In the genomic region with DNA sequence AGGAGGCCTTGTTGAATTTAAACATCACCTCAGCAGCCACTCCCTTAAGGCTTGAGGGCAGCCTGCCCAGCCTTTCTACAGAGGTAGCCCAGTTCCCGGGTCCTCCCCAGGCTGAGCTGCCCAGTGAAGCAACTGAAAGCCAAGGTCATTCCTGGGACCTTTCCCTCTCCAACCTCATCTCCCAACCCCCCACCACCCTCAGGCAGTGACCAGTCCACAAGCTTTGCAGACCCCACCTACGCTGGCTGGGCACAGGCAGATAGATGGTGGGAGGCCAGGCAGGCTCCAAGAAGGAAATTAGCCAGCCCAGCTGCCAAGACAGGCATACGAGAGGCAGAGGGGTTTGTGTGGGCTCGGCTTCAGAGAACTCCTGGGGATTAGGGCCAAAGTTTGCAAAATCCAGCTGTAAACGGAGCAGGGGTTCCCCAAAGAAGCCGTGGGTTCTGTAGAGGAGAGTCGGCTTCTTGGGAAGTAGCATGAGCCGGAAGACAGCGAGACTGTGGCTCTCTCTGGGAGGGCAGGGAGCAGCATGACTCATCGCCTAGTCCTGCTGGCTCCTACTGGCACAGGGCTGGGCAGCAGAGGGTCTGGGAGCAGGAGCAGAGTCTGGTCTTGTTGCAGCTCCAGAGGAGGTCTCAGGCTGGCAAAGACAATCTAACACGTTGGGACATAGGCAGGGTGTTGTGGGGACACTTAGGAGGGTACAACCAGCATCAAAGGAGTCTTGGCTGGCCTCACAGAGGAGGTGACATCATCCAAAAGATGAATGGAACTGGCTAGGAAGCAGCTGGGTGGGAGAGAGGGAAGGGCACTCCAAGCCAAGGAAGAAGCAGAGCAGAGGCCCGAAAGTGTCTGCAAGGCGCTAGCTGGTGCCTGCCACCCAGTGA, we compare ENCODE assay signal across 1 cellular context.
TF ChIP-seq lines count a peak whose summit lies in the region.

No MANE protein-coding gene starts in this region.

TF ChIP-seq in endothelial cell of umbilical vein, 7 proteins besides CTCF, POLR2A, EP300 and RAD21 (continued from another document):
- no peak for TF ChIP-seq EZH2 (IDR thresholded peaks at IDR 0.05; ENCODE audit: borderline replicate concordance, low read depth, low read length, severe bottlenecking)
TF ChIP-seq in endothelial cell of umbilical vein: peak in this region for 3.
